8 cellular contexts compared by ENCODE assay signal in genomic region chr3:56855856-56856538, GRCh38. TPM values are rescaled to one million over a fixed set of nuclear protein-coding genes. Genes with fewer than 3 reads are reported as not detected.
A peak's percentile ranks its signal among the peaks of the same experiment; 100 is the strongest.
DNase-seq lines count a peak whose midpoint lies in the region; ATAC-seq and TF ChIP-seq lines count a peak whose summit lies in the region.

No MANE protein-coding gene starts in this region.

- no peak overlapping the region for H3K27ac Mint-ChIP-seq in activated CD4-positive, alpha-beta T cell treated with anti-CD3 and anti-CD28 coated beads for 36 hours

- H3K9me2 ChIP-seq in SK-N-SH: no peaks in the 10 kb centered on the region

- CTCF ChIA-PET in activated CD4-positive, alpha-beta T cell treated with anti-CD3 and anti-CD28 coated beads for 36 hours (lab: Charles Lee): interaction anchor here (0.6 to 3.2 kb wide), 6 partner anchors 8 to 133 kb away, joined by 3 to 19 read pairs (median 4); no protein-coding TSS in a partner anchor
- CTCF ChIA-PET in SK-N-SH (lab: Yijun Ruan, JAX): interaction anchor here (0.6 to 2.6 kb wide), 14 partner anchors 9 to 153 kb away, joined by 3 to 23 read pairs (median 3); no protein-coding TSS in a partner anchor

- no peak overlapping the region for H3K4me3 Mint-ChIP-seq in activated CD4-positive, alpha-beta T cell treated with anti-CD3 and anti-CD28 coated beads for 36 hours

- DNase-seq in activated CD4-positive, alpha-beta T cell treated with anti-CD3 and anti-CD28 coated beads for 36 hours: peak; percentile 68
- DNase-seq in activated CD4-positive, alpha-beta T cell treated with anti-CD3 and anti-CD28 coated beads for 1 hour: no peak
- DNase-seq in SK-N-SH: peak; percentile 46
- peak; percentile 75 for DNase-seq in dermis blood vessel endothelial cell
- no peak for DNase-seq in EL
- no peak for DNase-seq in stimulated activated naive CD4-positive, alpha-beta T cell (lab: John Stamatoyannopoulos, UW)
- no peak for DNase-seq in NCI-H2081 treated with DMSO at 0.1 percent for 48 hours (lab: John Stamatoyannopoulos, UW)

- peaks cover 6% of the 10 kb centered on the region in 2 experiments; a peak in 2 of 4 replicates for H3K4me1 ChIP-seq in SK-N-SH (ENCODE audit: control insufficient read depth in 1 of 2, insufficient read depth in 2 of 2, low read depth in 1 of 2, low read length in 1 of 2)
- peaks cover 16% of the 10 kb centered on the region for H3K4me1 ChIP-seq in muscle layer of colon (ENCODE audit: insufficient read depth, low read length)

- POLR2A ChIA-PET in activated CD4-positive, alpha-beta T cell treated with anti-CD3 and anti-CD28 coated beads for 36 hours (lab: Charles Lee): interaction anchor here (0.6 kb wide), 1 partner anchor 66 kb away, joined by 3 read pairs; no protein-coding TSS in a partner anchor
- POLR2A ChIA-PET in SK-N-SH (lab: Yijun Ruan, JAX): no interaction called here

- no peak overlapping the region for H2AFZ ChIP-seq in SK-N-SH (ENCODE audit: low read depth)

- TF ChIP-seq CTCF in SK-N-SH (IDR thresholded peaks at IDR 0.05): peak; percentile 73

- no peaks in the 10 kb centered on the region for H3K9me3 Mint-ChIP-seq in activated CD4-positive, alpha-beta T cell treated with anti-CD3 and anti-CD28 coated beads for 36 hours (ENCODE audit: low read depth)

- H3K27ac ChIP-seq in SK-N-SH (ENCODE audit: low read depth in 2 of 2, low read length in 1 of 2) (peak overlapping the region in 1 of 2 experiments; percentile 14; a peak in 1 of 4 replicates), muscle layer of colon (ENCODE audit: low read depth, low read length) (peak overlapping the region; percentile 24)

- no peaks in the 10 kb centered on the region for H3K27me3 Mint-ChIP-seq in activated CD4-positive, alpha-beta T cell treated with anti-CD3 and anti-CD28 coated beads for 36 hours

- H3F3A ChIP-seq in SK-N-SH (replicated peaks; ENCODE audit: insufficient read depth): peaks cover 17% of the 10 kb centered on the region

- peaks cover 2% of the 10 kb centered on the region for H3K36me3 Mint-ChIP-seq in activated CD4-positive, alpha-beta T cell treated with anti-CD3 and anti-CD28 coated beads for 36 hours (ENCODE audit: low read depth)

- H3K4me3 ChIP-seq in SK-N-SH (ENCODE audit: low read depth in 2 of 2, low read length in 1 of 2) (no peak overlapping the region), muscle layer of colon (ENCODE audit: low read depth in 1 of 2, low read length in 2 of 2) (no peak overlapping the region)

- no peaks in the 10 kb centered on the region for H3K79me2 ChIP-seq in SK-N-SH (ENCODE audit: insufficient read depth)

- H3K36me3 ChIP-seq in SK-N-SH (replicated peaks in 1 of 2; ENCODE audit: control insufficient read depth in 1 of 2, insufficient read depth in 2 of 2, low read length in 1 of 2) (no peaks in the 10 kb centered on the region), muscle layer of colon (ENCODE audit: insufficient read depth, low read length) (no peaks in the 10 kb centered on the region)

- TF ChIP-seq RAD21 in SK-N-SH (IDR thresholded peaks at IDR 0.05; ENCODE audit: low read length): peak; percentile 76

- WGBS in SK-N-SH (ENCODE audit: low lambda C conversion rate): 83% methylated on average over 9 of the region's 9 CpGs

- no peak overlapping the region for H3K9ac ChIP-seq in SK-N-SH
- H3K9ac ChIP-seq in muscle layer of colon (ENCODE audit: low read length): no peak overlapping the region

- intact Hi-C loops in activated CD4-positive, alpha-beta T cell treated with anti-CD3 and anti-CD28 coated beads for 36 hours (cut with DNase I, micrococcal nuclease): loop anchor here (1.0 kb wide), 1 partner anchor 133 kb away; no protein-coding TSS in a partner anchor

- no peaks in the 10 kb centered on the region for H3K9me3 ChIP-seq in SK-N-SH
- H3K9me3 ChIP-seq in muscle layer of colon (ENCODE audit: low read length): no peaks in the 10 kb centered on the region

- peak; percentile 53 for ATAC-seq in activated CD4-positive, alpha-beta T cell treated with anti-CD3 and anti-CD28 coated beads for 36 hours

- no peak for TF ChIP-seq EP300 in SK-N-SH (IDR thresholded peaks at IDR 0.05; ENCODE audit: borderline replicate concordance in 1 of 2, low read depth in 1 of 2, low read length in 1 of 2)

- H4K20me1 ChIP-seq in SK-N-SH (ENCODE audit: insufficient read depth): no peaks in the 10 kb centered on the region

- no peak overlapping the region for H3K4me2 ChIP-seq in SK-N-SH

- peaks cover 52% of the 10 kb centered on the region for H3K4me1 Mint-ChIP-seq in activated CD4-positive, alpha-beta T cell treated with anti-CD3 and anti-CD28 coated beads for 36 hours

- H3K27me3 ChIP-seq in SK-N-SH (ENCODE audit: insufficient read depth) (no peaks in the 10 kb centered on the region), muscle layer of colon (ENCODE audit: control insufficient read depth in 1 of 2, insufficient read depth in 2 of 2, low read length in 2 of 2) (no peaks in the 10 kb centered on the region)

TF ChIP-seq in SK-N-SH, 30 proteins besides CTCF, POLR2A, EP300 and RAD21:
- peak; percentile 73 for TF ChIP-seq SMC3 (IDR thresholded peaks at IDR 0.05; ENCODE audit: low read depth, low read length)
- TF ChIP-seq IRF3 (IDR thresholded peaks at IDR 0.05; ENCODE audit: low read depth, low read length): no peak
- TF ChIP-seq MAX (IDR thresholded peaks at IDR 0.05; ENCODE audit: low read depth): no peak
- no peak for TF ChIP-seq NRF1 (IDR thresholded peaks at IDR 0.05; ENCODE audit: low read depth, low read length)
- TF ChIP-seq JUND (IDR thresholded peaks at IDR 0.05): no peak
- TF ChIP-seq TEAD4 (IDR thresholded peaks at IDR 0.05; ENCODE audit: borderline replicate concordance, insufficient read depth): no peak
- no peak for TF ChIP-seq GABPA (IDR thresholded peaks at IDR 0.05; ENCODE audit: low read depth)
TF ChIP-seq in SK-N-SH: peak in this region for 1.

RNA-seq across cellular contexts. Expression of gene ARHGEF3, which starts 54.2 kb away (rescaled TPM):
- 10 to 100 TPM; 34.4 to 38.3 TPM for total RNA-seq in activated CD4-positive, alpha-beta T cell treated with anti-CD3 and anti-CD28 coated beads for 36 hours
- 5.7 and 5.9 TPM in 2 replicates for polyA plus RNA-seq in SK-N-SH (2012; rRNA removed)
- polyA plus RNA-seq in SK-N-SH (2012; cell fraction: cytosol; rRNA removed): 5.8 and 6.1 TPM in 2 replicates
- 7.0 and 7.1 TPM in 2 replicates for polyA plus RNA-seq in SK-N-SH (2012; cell fraction: nucleus; rRNA removed)
- total RNA-seq in dermis blood vessel endothelial cell: 12.1 and 20.8 TPM in 2 replicates

Comparison
In these comparisons a context has a peak if more than half of its experiments do, and no peak if none do; other contexts are left out.
1. DNase-seq: peak in activated CD4-positive, alpha-beta T cell treated with anti-CD3 and anti-CD28 coated beads for 36 hours (single experiment), SK-N-SH (single experiment) and dermis blood vessel endothelial cell (single experiment); none in activated CD4-positive, alpha-beta T cell treated with anti-CD3 and anti-CD28 coated beads for 1 hour (single experiment), EL (single experiment), stimulated activated naive CD4-positive, alpha-beta T cell (0 of 6) and NCI-H2081 treated with DMSO at 0.1 percent for 48 hours (single experiment).